Comparison of ENCODE assay signal across 8 cellular contexts in the genomic region with DNA sequence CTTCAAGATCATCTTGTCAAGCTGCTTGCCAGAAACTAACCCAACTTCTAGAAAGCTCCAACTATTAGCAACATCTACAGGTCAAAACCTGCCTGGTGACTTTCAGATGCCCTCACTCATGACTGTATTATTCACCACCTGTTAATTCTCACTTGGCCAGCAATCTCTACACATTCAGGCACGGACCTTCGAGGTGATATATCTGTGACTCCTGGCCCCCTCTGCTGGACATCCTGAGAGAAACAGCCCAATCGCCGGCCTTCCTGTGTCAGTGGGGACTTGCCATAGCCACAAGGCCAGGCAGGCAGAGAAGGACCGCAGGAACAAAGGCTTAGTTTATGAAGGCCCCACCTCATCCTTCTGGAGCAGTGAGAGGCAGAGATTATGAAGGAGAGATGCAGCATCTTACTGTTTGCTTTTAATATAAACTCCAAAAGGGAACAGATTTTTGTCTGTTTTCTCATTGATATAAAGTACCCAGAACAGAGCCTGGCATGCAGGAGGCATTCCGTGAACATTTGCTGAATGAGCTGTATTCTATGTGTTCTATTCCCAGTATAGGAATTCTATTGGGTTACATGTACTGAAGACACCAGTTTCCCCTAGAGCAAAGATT. TPM values are rescaled to one million over a fixed set of nuclear protein-coding genes. Genes with fewer than 3 reads are reported as not detected.
DNase-seq lines count a peak whose midpoint lies in the region; ATAC-seq lines count a peak whose summit lies in the region.

No MANE protein-coding gene starts in this region.

- peaks cover 26% of the 10 kb centered on the region for H3K36me3 Mint-ChIP-seq in activated CD4-positive, alpha-beta memory T cell treated with anti-CD3 and anti-CD28 coated beads for 36 hours
- H3K36me3 Mint-ChIP-seq in memory B cell: peaks cover 15% of the 10 kb centered on the region

- H3K27me3 Mint-ChIP-seq in activated CD4-positive, alpha-beta memory T cell treated with anti-CD3 and anti-CD28 coated beads for 36 hours: no peaks in the 10 kb centered on the region
- H3K27me3 Mint-ChIP-seq in memory B cell: no peaks in the 10 kb centered on the region

- H3K9me3 Mint-ChIP-seq in activated CD4-positive, alpha-beta memory T cell treated with anti-CD3 and anti-CD28 coated beads for 36 hours: no peaks in the 10 kb centered on the region
- H3K9me3 Mint-ChIP-seq in memory B cell: no peaks in the 10 kb centered on the region

- CTCF ChIA-PET in activated CD4-positive, alpha-beta memory T cell treated with anti-CD3 and anti-CD28 coated beads for 36 hours (lab: Charles Lee): interaction anchor here (0.7 kb wide), 1 partner anchor 33 kb away, joined by 3 read pairs; no protein-coding TSS in a partner anchor

- intact Hi-C loops in activated CD4-positive, alpha-beta memory T cell treated with anti-CD3 and anti-CD28 coated beads for 36 hours (cut with micrococcal nuclease): loop anchor here (1.0 to 5.0 kb wide), 2 partner anchors 37 to 1236 kb away; no protein-coding TSS in a partner anchor

- ATAC-seq in HG02884 (IDR thresholded peaks at IDR 0.05; ENCODE audit: unreplicated experiment) (peak; percentile 52), memory B cell (ENCODE audit: low read depth) (peak; percentile 51), HG03342 (IDR thresholded peaks at IDR 0.05; ENCODE audit: unreplicated experiment) (no peak)

- POLR2A ChIA-PET in activated CD4-positive, alpha-beta memory T cell treated with anti-CD3 and anti-CD28 coated beads for 36 hours (lab: Charles Lee): no interaction called here

- H3K4me3 Mint-ChIP-seq in activated CD4-positive, alpha-beta memory T cell treated with anti-CD3 and anti-CD28 coated beads for 36 hours: no peak overlapping the region
- H3K4me3 Mint-ChIP-seq in memory B cell: no peak overlapping the region

- no peaks in the 10 kb centered on the region for H3K4me1 Mint-ChIP-seq in activated CD4-positive, alpha-beta memory T cell treated with anti-CD3 and anti-CD28 coated beads for 36 hours (ENCODE audit: low read depth)
- peaks cover 10% of the 10 kb centered on the region for H3K4me1 Mint-ChIP-seq in memory B cell

- no peak overlapping the region for H3K27ac Mint-ChIP-seq in activated CD4-positive, alpha-beta memory T cell treated with anti-CD3 and anti-CD28 coated beads for 36 hours
- H3K27ac Mint-ChIP-seq in memory B cell: no peak overlapping the region

- DNase-seq in EL (peak; percentile 69), NCI-H510A treated with DMSO at 0.1 percent for 48 hours (lab: John Stamatoyannopoulos, UW) (peak; percentile 65), epidermal melanocyte (ENCODE audit: insufficient read length, low spot score) (peak; percentile 77), memory B cell (ENCODE audit: low spot score in 2 of 2) (peak; percentile 19 to 32), superior temporal gyrus (ENCODE audit: extremely low spot score) (peak; percentile 83)
- peak; percentile 61 for DNase-seq in activated CD4-positive, alpha-beta memory T cell treated with anti-CD3 and anti-CD28 coated beads for 36 hours

RNA-seq across cellular contexts. Expression of gene OCA2, which starts 24.4 kb away (rescaled TPM):
- not detected for total RNA-seq in activated CD4-positive, alpha-beta memory T cell treated with anti-CD3 and anti-CD28 coated beads for 36 hours

Comparison
In these comparisons a context has a peak if more than half of its experiments do, and no peak if none do; other contexts are left out.
1. DNase-seq: peak in every context shown above with its lines; median percentile 83 in superior temporal gyrus; 77 in epidermal melanocyte; 69 in EL; 65 in NCI-H510A treated with DMSO at 0.1 percent for 48 hours; 61 in activated CD4-positive, alpha-beta memory T cell treated with anti-CD3 and anti-CD28 coated beads for 36 hours; 26 in memory B cell.